8 cellular contexts compared by ENCODE assay signal in the genomic region with DNA sequence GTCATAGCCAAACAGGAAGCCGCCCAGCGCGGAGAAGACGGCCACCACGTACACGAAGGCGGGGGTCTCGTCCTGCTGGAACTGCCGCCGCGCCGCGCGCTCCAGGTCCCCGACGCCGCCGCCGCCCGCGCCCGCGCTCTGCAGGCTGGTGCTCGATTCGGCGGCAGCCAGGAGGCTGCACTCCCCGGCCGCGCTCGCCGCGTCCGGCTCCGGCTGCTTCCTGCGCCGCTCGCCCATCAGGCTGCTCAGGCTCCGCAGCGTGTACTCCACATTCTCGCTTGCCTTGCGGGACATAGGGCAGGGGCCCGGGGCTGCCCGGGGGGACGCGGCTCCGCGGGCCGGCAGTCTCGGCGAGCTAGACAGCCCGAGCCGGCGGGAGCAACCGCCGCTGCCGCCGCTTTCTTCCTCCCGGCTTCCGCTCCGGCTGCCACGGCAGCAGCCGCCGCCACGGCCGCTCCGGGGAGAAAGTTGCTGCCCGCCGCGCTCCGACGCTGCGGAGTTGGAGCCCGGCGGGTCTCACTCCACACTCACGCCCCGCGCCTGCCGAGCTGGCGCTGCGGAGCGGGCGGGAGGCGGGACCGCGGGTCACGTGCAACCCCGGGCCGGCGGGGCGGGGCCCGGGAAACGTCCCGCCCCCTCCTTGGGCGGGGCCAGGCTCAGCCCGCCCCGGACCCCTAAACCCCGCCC. TPM values are rescaled to one million over a fixed set of nuclear protein-coding genes. Genes with fewer than 3 reads are reported as not detected.
A peak's percentile ranks its signal among the peaks of the same experiment; 100 is the strongest.
DNase-seq lines count a peak whose midpoint lies in the region; ATAC-seq and TF ChIP-seq lines count a peak whose summit lies in the region.

Gene SLC2A13, minus strand, starts transcription at position 567 of the 687 bp plus-strand sequence. Its CDS starts 273 bp downstream, at position 294.

- no peak for TF ChIP-seq CTCF in CD4-positive, alpha-beta T cell (IDR thresholded peaks at IDR 0.05)
- TF ChIP-seq CTCF in epithelial cell of proximal tubule (conservative IDR thresholded peaks at IDR 0.05; ENCODE audit: low read depth, low read length): no peak

- intact Hi-C loops in CD4-positive, alpha-beta T cell (cut with DNase I, micrococcal nuclease): loop anchor here (1.0 to 10.0 kb wide), 9 partner anchors 337 to 1791 kb away; partner anchors contain the start of genes ABCD2 (in 1 of the 2), ALG10B (in 1 of the 2) and KIF21A (in 1 of the 2)

- peaks cover 32% of the 10 kb centered on the region for H3K4me1 Mint-ChIP-seq in CD4-positive, alpha-beta T cell (ENCODE audit: low read depth)

- peak within 1 kb of the TSS; percentile 87 for H3K4me3 Mint-ChIP-seq in CD4-positive, alpha-beta T cell

- peaks cover 8 to 20% of the 10 kb centered on the region in 2 donors for H3K4me1 ChIP-seq in mucosa of rectum (ENCODE audit: control insufficient read depth in 2 of 2, insufficient read depth in 2 of 2, low read length in 2 of 2)

- H3K9ac ChIP-seq in mucosa of rectum (ENCODE audit: low read depth in 1 of 2, low read length in 2 of 2): peak within 1 kb of the TSS; percentile 68 to 87

- no peaks in the 10 kb centered on the region for H3K9me3 Mint-ChIP-seq in CD4-positive, alpha-beta T cell

- H3K27ac Mint-ChIP-seq in CD4-positive, alpha-beta T cell: peak within 1 kb of the TSS; percentile 57

- POLR2A ChIA-PET in CD4-positive, alpha-beta T cell (lab: Charles Lee): interaction anchor here (1.0 to 3.6 kb wide), 5 partner anchors 16 to 493 kb away, joined by 3 to 14 read pairs (median 4); partner anchors contain the start of gene ABCD2

- peaks cover 9% of the 10 kb centered on the region for H3K27me3 ChIP-seq in CD4-positive, alpha-beta T cell (ENCODE audit: control insufficient read depth, insufficient read depth, low read length)
- no peaks in the 10 kb centered on the region for H3K27me3 ChIP-seq in mucosa of rectum (ENCODE audit: control insufficient read depth in 2 of 2, insufficient read depth in 2 of 2, low read length in 2 of 2)

- peaks cover 8% of the 10 kb centered on the region for H3K27me3 Mint-ChIP-seq in CD4-positive, alpha-beta T cell

- peak; percentile 53 to 80 (median 70) for DNase-seq in CD4-positive, alpha-beta T cell
- DNase-seq in NOMO-1 treated with dmso at 0.1 percent for 144 hours (lab: John Stamatoyannopoulos, UW; ENCODE audit: unreplicated experiment) (peak; percentile 46), activated T-cell treated with anti-CD3 and anti-CD28 coated beads for 1 hour (ENCODE audit: low read depth) (peak; percentile 67), epithelial cell of proximal tubule (ENCODE audit: low read depth) (no peak)
- DNase-seq in stimulated activated CD8-positive, alpha-beta memory T cell treated with anti-CD3 and anti-CD28 coated beads, Interleukin-4, amount 100 ng/mL, for 4 hours (ENCODE audit: low read depth in 2 of 2, low spot score in 1 of 2): peak; percentile 38 to 53

- H3K36me3 ChIP-seq in mucosa of rectum (ENCODE audit: control insufficient read depth in 2 of 2, insufficient read depth in 2 of 2, low read length in 2 of 2): no peaks in the 10 kb centered on the region

- H3K9me3 ChIP-seq in CD4-positive, alpha-beta T cell (ENCODE audit: control insufficient read depth, low read length): no peaks in the 10 kb centered on the region
- no peaks in the 10 kb centered on the region for H3K9me3 ChIP-seq in mucosa of rectum (ENCODE audit: control insufficient read depth in 2 of 2, low read length in 2 of 2)

- H3K27ac ChIP-seq in CD4-positive, alpha-beta T cell (ENCODE audit: low read depth, low read length): no peak within 1 kb of the TSS
- H3K27ac ChIP-seq in mucosa of rectum (ENCODE audit: low read depth in 2 of 2, low read length in 2 of 2): peak within 1 kb of the TSS; percentile 78 to 86

- H3K4me3 ChIP-seq in epithelial cell of proximal tubule (ENCODE audit: low read depth, low read length): peak within 1 kb of the TSS; percentile 79
- H3K4me3 ChIP-seq in mucosa of rectum (ENCODE audit: low read length in 2 of 2): peak within 1 kb of the TSS; percentile 84 to 91

- peak; percentile 85 for ATAC-seq in CD4-positive, alpha-beta T cell (ENCODE audit: poor library complexity)
- peak; percentile 78 for ATAC-seq in GM19328 (IDR thresholded peaks at IDR 0.05; ENCODE audit: unreplicated experiment)
- ATAC-seq in HG03457 (IDR thresholded peaks at IDR 0.05; ENCODE audit: unreplicated experiment): peak; percentile 80

- no peaks in the 10 kb centered on the region for H3K36me3 Mint-ChIP-seq in CD4-positive, alpha-beta T cell (ENCODE audit: low read depth)

- CTCF ChIA-PET in CD4-positive, alpha-beta T cell (lab: Charles Lee): interaction anchor here (4.3 kb wide), 1 partner anchor 95 kb away, joined by 34 read pairs; no protein-coding TSS in a partner anchor

RNA-seq across cellular contexts. Expression of gene SLC2A13, which starts in this region (rescaled TPM):
- 1 to 10 TPM; 1.6 to 1.7 TPM for total RNA-seq in CD4-positive, alpha-beta T cell
- total RNA-seq in epithelial cell of proximal tubule: 2.7 and 4.6 TPM in 2 replicates
